ENCODE assay signal across 8 cellular contexts in genomic region chr17:50560185-50560824, GRCh38. TPM values are rescaled to one million over a fixed set of nuclear protein-coding genes. Genes with fewer than 3 reads are reported as not detected.
DNase-seq lines count a peak whose midpoint lies in the region; ATAC-seq, FAIRE-seq and TF ChIP-seq lines count a peak whose summit lies in the region.

Gene CACNA1G, plus strand, starts transcription at chr17:50560715. Its CDS starts 745 bp downstream, at chr17:50561460.

- intact Hi-C loops in colonic mucosa (cut with DNase I): no loop called here
- intact Hi-C loops in HepG2 (cut with micrococcal nuclease; ENCODE audit: unreplicated experiment): no loop called here

- POLR2A ChIA-PET in HepG2 (lab: Yijun Ruan, JAX): interaction anchor here (0.5 to 2.5 kb wide), 13 partner anchors 9 to 305 kb away, joined by 3 to 8 read pairs (median 6); partner anchors contain the start of genes LUC7L3 and TOB1

- TF ChIP-seq CTCF in colonic mucosa (IDR thresholded peaks at IDR 0.05): no peak
- TF ChIP-seq CTCF in HepG2 (CRISPR knock-in tag; IDR thresholded peaks at IDR 0.05): peak; percentile 25; the same call in 1 of the 2 replicates

- TF ChIP-seq POLR2A in HepG2 (IDR thresholded peaks at IDR 0.05; ENCODE audit: insufficient read depth in 1 of 2, low read depth in 2 of 2, low read length in 2 of 2): no peak

- H2AFZ ChIP-seq in HepG2 (ENCODE audit: low read length): no peak within 1 kb of the TSS

- H3K4me3 ChIP-seq in colonic mucosa (peak within 1 kb of the TSS; percentile 39), HepG2 (replicated peaks in 1 of 3; ENCODE audit: insufficient read depth in 1 of 3, low read depth in 2 of 3, low read length in 3 of 3) (peak within 1 kb of the TSS; percentile 27 to 65 (median 35); a peak in 4 of 6 replicates)

- peak; percentile 32 for FAIRE-seq in HepG2 (lab: Jason Lieb, UNC)

- peaks cover 5% of the 10 kb centered on the region; the same call in 1 of the 2 replicates for H4K20me1 ChIP-seq in HepG2 (ENCODE audit: insufficient read depth, low read length)

- no peaks in the 10 kb centered on the region for H3K9me3 ChIP-seq in colonic mucosa
- H3K9me3 ChIP-seq in HepG2 (ENCODE audit: low read length): no peaks in the 10 kb centered on the region

- 25% methylated on average over 27 of the region's 56 CpGs for whole genome bisulfite sequencing in HepG2 (ENCODE audit: low lambda C conversion rate)

- DNase-seq in AG08396 (ENCODE audit: low spot score): peak; percentile 98
- DNase-seq in NCI-H226: peak; percentile 82
- peak; percentile 84 to 86 for DNase-seq in activated CD4-positive, alpha-beta T cell treated with anti-CD3 and anti-CD28 coated beads for 4 hours
- peak; percentile 92 for DNase-seq in colonic mucosa
- DNase-seq in HepG2 (ENCODE audit: low spot score): peak; percentile 71
- peak; percentile 89 to 92 for DNase-seq in stimulated activated CD4-positive, alpha-beta T cell treated with anti-CD3 and anti-CD28 coated beads, Interleukin-2, amount 100 ng/mL, for 24 hours

- H3K9ac ChIP-seq in colonic mucosa (ENCODE audit: low read depth in 2 of 2, low read length in 2 of 2) (peak within 1 kb of the TSS in 1 of 2 donors; percentile 46), HepG2 (ENCODE audit: insufficient read depth, low read depth, low read length) (no peak within 1 kb of the TSS)

- CTCF ChIA-PET in HepG2 (lab: Yijun Ruan, JAX; ENCODE audit: low intra/inter-chr PET ratio, low total read pairs): no interaction called here

- H3K79me2 ChIP-seq in HepG2 (ENCODE audit: insufficient read depth, low read length): no peaks in the 10 kb centered on the region

- ATAC-seq in GM18909 (IDR thresholded peaks at IDR 0.05; ENCODE audit: poor library complexity, unreplicated experiment): peak; percentile 94
- ATAC-seq in HG03135 (IDR thresholded peaks at IDR 0.05; ENCODE audit: unreplicated experiment): peak; percentile 91
- ATAC-seq in HepG2: peak; percentile 90

- H3K4me1 ChIP-seq in colonic mucosa: peaks cover 22% of the 10 kb centered on the region
- peaks cover 9% of the 10 kb centered on the region for H3K4me1 ChIP-seq in HepG2 (ENCODE audit: insufficient read depth, low read length)

- in situ Hi-C loops in HepG2 (cut with HindIII; ENCODE audit: extremely low pct_ligation_motif_present, low pct_unique_long_range_greater_than_20kb): no loop called here

- H3K4me2 ChIP-seq in HepG2 (ENCODE audit: low read depth, low read length): peak within 1 kb of the TSS; percentile 69

- peaks cover 54% of the 10 kb centered on the region for H3K27me3 ChIP-seq in colonic mucosa
- peaks cover 22 to 40% of the 10 kb centered on the region in 2 experiments for H3K27me3 ChIP-seq in HepG2 (ENCODE audit: control insufficient read depth in 1 of 2, insufficient read depth in 2 of 2, low read length in 2 of 2)

- TF ChIP-seq RAD21 in HepG2 (CRISPR knock-in tag; IDR thresholded peaks at IDR 0.05): no peak

- BruUV-seq in HepG2 (replicated peaks; lab: Mats Ljungman, UMichigan): no TSS peak

- H3K36me3 ChIP-seq in colonic mucosa (no peaks in the 10 kb centered on the region), HepG2 (replicated peaks in 1 of 2; ENCODE audit: control insufficient read depth in 1 of 2, insufficient read depth in 2 of 2, low read length in 2 of 2) (no peaks in the 10 kb centered on the region)

- H3K27ac ChIP-seq in colonic mucosa: no peak within 1 kb of the TSS
- no peak within 1 kb of the TSS for H3K27ac ChIP-seq in HepG2 (ENCODE audit: extremely low read length, insufficient read depth, low read length)

- no peak for TF ChIP-seq EP300 in HepG2 (IDR thresholded peaks at IDR 0.05; ENCODE audit: low read depth in 2 of 2, low read length in 2 of 2)
- TF ChIP-seq EP300 in HepG2 (CRISPR knock-in tag; IDR thresholded peaks at IDR 0.05; ENCODE audit: borderline replicate concordance): no peak

TF ChIP-seq in HepG2, 621 proteins besides CTCF, POLR2A, EP300 and RAD21 (continues in another document):
- TF ChIP-seq MXI1 (IDR thresholded peaks at IDR 0.05; ENCODE audit: borderline replicate concordance, low read depth, low read length) (peak; percentile 35; the same call in 1 of the 3 replicates), ERF (CRISPR knock-in tag; IDR thresholded peaks at IDR 0.05) (0 out of 2 replicates have a peak, but pooled peaks have one; percentile 34), RBM39 (IDR thresholded peaks at IDR 0.05; ENCODE audit: low read depth, low read length, poor library complexity, severe bottlenecking) (peak; percentile 32), SP4 (CRISPR knock-in tag; IDR thresholded peaks at IDR 0.05) (peak; percentile 88), ZSCAN5A (CRISPR knock-in tag; IDR thresholded peaks at IDR 0.05; ENCODE audit: borderline replicate concordance) (peak; percentile 95; the same call in 1 of the 2 replicates), KMT2B (CRISPR knock-in tag; IDR thresholded peaks at IDR 0.05) (no peak), E2F5 (CRISPR knock-in tag; conservative IDR thresholded peaks at IDR 0.05) (0 out of 2 replicates have a peak, but pooled peaks have one; percentile 50), DRAP1 (CRISPR knock-in tag; IDR thresholded peaks at IDR 0.05) (no peak), HNRNPK (IDR thresholded peaks at IDR 0.05; ENCODE audit: low read depth, low read length, poor library complexity, severe bottlenecking) (peak; percentile 94), SAP130 (CRISPR knock-in tag; IDR thresholded peaks at IDR 0.05; ENCODE audit: low read depth) (peak; percentile 47), POGZ (CRISPR knock-in tag; IDR thresholded peaks at IDR 0.05) (peak; percentile 24; the same call in 1 of the 2 replicates), UBTF (CRISPR knock-in tag; IDR thresholded peaks at IDR 0.05) (peak; percentile 67; the same call in 1 of the 2 replicates)

RNA-seq across cellular contexts. Expression of gene CACNA1G, which starts in this region (rescaled TPM):
- total RNA-seq in colonic mucosa: under 1 TPM; 0.07 to 0.19 TPM
- 0.02 TPM in 1 of 2 replicates, not detected in the other for total RNA-seq in HepG2 (2016; rRNA removed; fragmentation: Illumina TruSeq; extraction: Trizol)
- total RNA-seq in HepG2 (2016; cell fraction: cytosol; rRNA removed; fragmentation: Illumina TruSeq; extraction: Trizol; ENCODE audit: low read depth): not detected in 2 replicates
- total RNA-seq in HepG2 (2016; cell fraction: insoluble cytoplasmic fraction; rRNA removed; fragmentation: Illumina TruSeq; extraction: Trizol): not detected in 2 replicates
- not detected in 2 replicates for total RNA-seq in HepG2 (2016; cell fraction: membrane; rRNA removed; fragmentation: Illumina TruSeq; extraction: Trizol)
- total RNA-seq in HepG2 (2016; cell fraction: nucleus; rRNA removed; fragmentation: Illumina TruSeq; extraction: Trizol): not detected in 2 replicates
- 0.01 TPM in 1 of 2 replicates, not detected in the other for polyA plus RNA-seq in HepG2 (2011; rRNA removed)
- 0.01 TPM in 1 of 2 replicates, not detected in the other for polyA plus RNA-seq in HepG2 (2011; cell fraction: cytosol; rRNA removed)
- polyA plus RNA-seq in HepG2 (2011; cell fraction: nucleus; rRNA removed): 0.02 and 0.08 TPM in 2 replicates
- polyA plus RNA-seq in HepG2 (2012): not detected in 2 replicates
- polyA plus RNA-seq in HepG2 (2016; cell fraction: cytosol; fragmentation: Illumina TruSeq; extraction: Trizol; ENCODE audit: low read depth): not detected in 2 replicates
- polyA plus RNA-seq in HepG2 (2016; cell fraction: insoluble cytoplasmic fraction; fragmentation: Illumina TruSeq; extraction: Trizol; ENCODE audit: low read depth): not detected in 2 replicates
- not detected in 2 replicates for polyA plus RNA-seq in HepG2 (2016; cell fraction: membrane; fragmentation: Illumina TruSeq; extraction: Trizol; ENCODE audit: low read depth)
- not detected in 2 replicates for polyA plus RNA-seq in HepG2 (2016; cell fraction: nucleus; fragmentation: Illumina TruSeq; extraction: Trizol; ENCODE audit: insufficient read depth, low read depth)
- not detected in 2 replicates for polyA minus RNA-seq in HepG2 (2011; rRNA and poly(A)+ RNA removed; ENCODE audit: low replicate concordance)
- polyA minus RNA-seq in HepG2 (2011; cell fraction: cytosol; rRNA and poly(A)+ RNA removed): not detected in 2 replicates
- polyA minus RNA-seq in HepG2 (2011; cell fraction: nucleus; rRNA and poly(A)+ RNA removed): not detected in 2 replicates

Comparison
In these comparisons a context has a peak if more than half of its experiments do, and no peak if none do; other contexts are left out.
1. Peak in DNase-seq and H3K4me3 ChIP-seq in colonic mucosa; RNA of the gene not detected or under 1 TPM.
2. Peak in DNase-seq, ATAC-seq, H3K4me3 ChIP-seq and H3K4me2 ChIP-seq in HepG2; RNA of the gene not detected or under 1 TPM.